11 cellular contexts compared by ENCODE assay signal in genomic region chrX:66163849-66164401, GRCh38. TPM values are rescaled to one million over a fixed set of nuclear protein-coding genes. Genes with fewer than 3 reads are reported as not detected.
A peak's percentile ranks its signal among the peaks of the same experiment; 100 is the strongest.
DNase-seq lines count a peak whose midpoint lies in the region; ATAC-seq and TF ChIP-seq lines count a peak whose summit lies in the region.
"Had no signal": no experiment of that assay in that cellular context is flagged by ENCODE, and none has a peak within 500 bp of the region (broad histone marks: within the 10 kb centered on the region; RNA-seq: fewer than 3 reads in every experiment).

HEPH (plus strand) TSS chrX:66164247; CDS start chrX:66170571, 6,324 bp downstream.

- peak within 1 kb of the TSS; percentile 75 for H3K9ac ChIP-seq in endodermal cell (ENCODE audit: extremely low read depth, low read length, poor library complexity, severe bottlenecking)

- DNase-seq in ELF-1 (ENCODE audit: low read depth, low spot score) (peak; percentile 72), endodermal cell (peak; percentile 67), neural crest cell (ENCODE audit: low read depth, low spot score) (no peak), GOT3 (lab: John Stamatoyannopoulos, UW) (no peak)
- no peak for DNase-seq in activated CD8-positive, alpha-beta memory T cell treated with anti-CD3 and anti-CD28 coated beads for 24 hours
- DNase-seq: RPMI8226 had no signal

- no peaks in the 10 kb centered on the region for H3K9me3 ChIP-seq in endodermal cell (ENCODE audit: control insufficient read depth, low read length)

- WGBS in endodermal cell (ENCODE audit: insufficient coverage in 1 of 2, insufficient read length in 1 of 2), 2 experiments, result 0% methylated on average over 3 of the region's 3 CpGs; no CpG with 5 or more reads in 1 of the 2 experiments

- H3K27me3 ChIP-seq in endodermal cell (ENCODE audit: control insufficient read depth, insufficient read depth, low read length, poor library complexity, severe bottlenecking), result no peaks in the 10 kb centered on the region

- H3K36me3 Mint-ChIP-seq in endodermal cell (ENCODE audit: low read depth) (peaks cover 8% of the 10 kb centered on the region), neural crest cell (ENCODE audit: low read depth) (no peaks in the 10 kb centered on the region)

- H3K4me1 ChIP-seq in endodermal cell (ENCODE audit: control insufficient read depth, insufficient read depth, low read length), result no peaks in the 10 kb centered on the region

- peaks cover 29% of the 10 kb centered on the region for H3K9me3 Mint-ChIP-seq in endodermal cell
- peaks cover 6% of the 10 kb centered on the region for H3K9me3 Mint-ChIP-seq in neural crest cell

- peak within 1 kb of the TSS; percentile 48 for H3K27ac ChIP-seq in endodermal cell (ENCODE audit: low read depth, low read length)
- H3K27ac ChIP-seq: epithelial cell of prostate had no signal

- H3K36me3 ChIP-seq in endodermal cell (ENCODE audit: control insufficient read depth, insufficient read depth, low read length), result peaks cover 13% of the 10 kb centered on the region

- no peak for TF ChIP-seq CTCF in endodermal cell (conservative IDR thresholded peaks at IDR 0.05)
- TF ChIP-seq CTCF in neural crest cell (conservative IDR thresholded peaks at IDR 0.05), result no peak

- H3K4me3 ChIP-seq in endodermal cell (ENCODE audit: low read length), result peak within 1 kb of the TSS; percentile 96

- peak within 1 kb of the TSS; percentile 91 for H3K27ac Mint-ChIP-seq in endodermal cell
- peak within 1 kb of the TSS; percentile 90 for H3K27ac Mint-ChIP-seq in neural crest cell (ENCODE audit: unreplicated experiment)

- peak within 1 kb of the TSS; percentile 89 for H3K4me3 Mint-ChIP-seq in endodermal cell
- peak within 1 kb of the TSS; percentile 88 for H3K4me3 Mint-ChIP-seq in neural crest cell

- H3K27me3 Mint-ChIP-seq in endodermal cell (ENCODE audit: insufficient read depth) (no peaks in the 10 kb centered on the region), neural crest cell (ENCODE audit: low read depth) (no peaks in the 10 kb centered on the region)

- ATAC-seq in HG03095 (IDR thresholded peaks at IDR 0.05; ENCODE audit: unreplicated experiment), result peak; percentile 58
- no peak for ATAC-seq in HG03025 (IDR thresholded peaks at IDR 0.05; ENCODE audit: low FRiP score, unreplicated experiment)
- no peak for ATAC-seq in GM21528 (IDR thresholded peaks at IDR 0.05; ENCODE audit: low FRiP score, unreplicated experiment)

- H3K4me1 Mint-ChIP-seq in endodermal cell (no peaks in the 10 kb centered on the region), neural crest cell (peaks cover 7% of the 10 kb centered on the region)

RNA-seq across cellular contexts. Expression of gene HEPH, which starts in this region (rescaled TPM):
- total RNA-seq in endodermal cell (10 to 100 TPM; 76.2 to 88.1 TPM), neural crest cell (12.2 and 14.0 TPM in 2 replicates)
- polyA plus RNA-seq in endodermal cell (2013, experiment 1 of 2), result 68.7 TPM
- polyA plus RNA-seq in endodermal cell (2013, experiment 2 of 2), result 63.4 TPM
- total RNA-seq: Daoy had no signal

Comparison
In these comparisons a context has a peak if more than half of its experiments do, and no peak if none do; other contexts are left out.
1. DNase-seq: peak in ELF-1 (single experiment) and endodermal cell (single experiment); none in neural crest cell (single experiment), GOT3 (single experiment) and activated CD8-positive, alpha-beta memory T cell treated with anti-CD3 and anti-CD28 coated beads for 24 hours (single experiment).